Comparison of ENCODE assay signal across 9 cellular contexts in the genomic region with DNA sequence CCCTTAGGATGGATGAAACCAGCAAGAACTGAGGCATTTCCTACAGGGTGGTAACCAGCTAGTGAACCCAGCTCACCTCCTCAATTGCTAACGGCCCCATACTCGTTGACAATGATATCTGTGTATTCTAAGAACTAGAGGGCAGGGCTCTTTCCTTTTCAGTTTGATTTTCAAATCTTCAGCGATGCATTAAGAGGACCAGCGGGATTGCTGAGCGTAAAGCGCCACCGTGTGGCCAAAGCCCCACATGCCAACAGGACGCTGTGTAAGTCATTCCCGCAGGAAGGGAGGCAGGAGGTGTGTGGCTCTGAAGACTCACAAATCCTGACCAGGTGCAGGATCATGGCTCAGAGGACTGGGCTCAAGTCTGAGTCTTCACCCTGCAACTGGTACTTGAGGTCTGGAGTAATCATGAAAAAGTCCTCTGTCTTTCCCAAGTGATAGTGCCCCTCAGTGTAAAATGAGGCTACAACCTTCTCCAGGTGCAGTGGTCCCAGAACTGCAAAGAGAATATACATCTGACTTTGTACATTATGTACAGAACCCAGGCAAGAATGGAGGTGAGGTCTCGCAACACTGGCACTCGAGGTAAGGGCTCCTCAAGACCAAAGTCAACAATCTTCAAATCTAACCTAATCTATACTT. TPM values are rescaled to one million over a fixed set of nuclear protein-coding genes. Genes with fewer than 3 reads are reported as not detected.
DNase-seq lines count a peak whose midpoint lies in the region; ATAC-seq and TF ChIP-seq lines count a peak whose summit lies in the region.
"Had no signal": no experiment of that assay in that cellular context is flagged by ENCODE, and none has a peak within 500 bp of the region (broad histone marks: within the 10 kb centered on the region; RNA-seq: fewer than 3 reads in every experiment).

No MANE protein-coding gene starts in this region.

- no peaks in the 10 kb centered on the region for H3K9me3 Mint-ChIP-seq in endothelial cell (ENCODE audit: unreplicated experiment)
- H3K9me3 Mint-ChIP-seq: dendritic cell treated with granulocyte-macrophage colony-stimulating factor and Interleukin-4, amounts not matched to agents 40 ng/mL and 50 ng/mL, for 4 days had no signal

- no peak overlapping the region for H3K4me3 Mint-ChIP-seq in endothelial cell (ENCODE audit: unreplicated experiment)
- H3K4me3 Mint-ChIP-seq: dendritic cell treated with granulocyte-macrophage colony-stimulating factor and Interleukin-4, amounts not matched to agents 40 ng/mL and 50 ng/mL, for 4 days had no signal

- no peaks in the 10 kb centered on the region for H3K27me3 Mint-ChIP-seq in endothelial cell (ENCODE audit: unreplicated experiment)

- H3K9me3 ChIP-seq in mucosa of descending colon = no peaks in the 10 kb centered on the region

- peak; percentile 69 for DNase-seq in CMK (ENCODE audit: low read depth)
- DNase-seq in HS-5 (ENCODE audit: low read depth) = peak; percentile 20
- peak; percentile 38 for DNase-seq in NOMO-1 treated with dmso at 0.1 percent for 144 hours (lab: John Stamatoyannopoulos, UW; ENCODE audit: unreplicated experiment)
- DNase-seq in activated CD8-positive, alpha-beta memory T cell treated with anti-CD3 and anti-CD28 coated beads for 48 hours (ENCODE audit: low read depth in 2 of 3, low spot score in 2 of 3) = peak; percentile 45 to 68 (median 55)
- DNase-seq in endothelial cell (ENCODE audit: low spot score) = peak; percentile 87
- peak; percentile 81 to 89 (median 85) for DNase-seq in mucosa of descending colon
- DNase-seq in stimulated activated CD8-positive, alpha-beta memory T cell treated with anti-CD3 and anti-CD28 coated beads, Interleukin-4, amount 100 ng/mL, for 48 hours = peak; percentile 88

- no peaks in the 10 kb centered on the region for H3K4me1 ChIP-seq in mucosa of descending colon (ENCODE audit: low read depth)

- H3K27ac Mint-ChIP-seq in endothelial cell (ENCODE audit: unreplicated experiment) = no peak overlapping the region
- H3K27ac Mint-ChIP-seq: dendritic cell treated with granulocyte-macrophage colony-stimulating factor and Interleukin-4, amounts not matched to agents 40 ng/mL and 50 ng/mL, for 4 days had no signal

- TF ChIP-seq CTCF in endothelial cell (IDR thresholded peaks at IDR 0.05; ENCODE audit: unreplicated experiment) (peak; percentile 94), mucosa of descending colon (IDR thresholded peaks at IDR 0.05) (peak; percentile 92)

- no peak overlapping the region for H3K4me3 ChIP-seq in mucosa of descending colon

- ATAC-seq in GM19463 (IDR thresholded peaks at IDR 0.05; ENCODE audit: unreplicated experiment) (peak; percentile 81), mucosa of descending colon (peak; percentile 93)

- no peaks in the 10 kb centered on the region for H3K4me1 Mint-ChIP-seq in endothelial cell (ENCODE audit: unreplicated experiment)

- no peaks in the 10 kb centered on the region for H3K36me3 ChIP-seq in mucosa of descending colon (ENCODE audit: low read depth)

- no peaks in the 10 kb centered on the region for H3K36me3 Mint-ChIP-seq in endothelial cell (ENCODE audit: low read depth, unreplicated experiment)

- intact Hi-C loops in mucosa of descending colon (cut with DNase I, micrococcal nuclease) = no loop called here

RNA-seq across cellular contexts. Expression of a gene that starts 40.9 kb away (rescaled TPM):
- total RNA-seq in endothelial cell (ENCODE audit: unreplicated experiment) (0.21 TPM), mucosa of descending colon (not detected)

Comparison
In these comparisons a context has a peak if more than half of its experiments do, and no peak if none do; other contexts are left out.
1. DNase-seq: peak in every context shown above with its lines; median percentile 88 in stimulated activated CD8-positive, alpha-beta memory T cell treated with anti-CD3 and anti-CD28 coated beads, Interleukin-4, amount 100 ng/mL, for 48 hours; 87 in endothelial cell; 85 in mucosa of descending colon; 69 in CMK; 55 in activated CD8-positive, alpha-beta memory T cell treated with anti-CD3 and anti-CD28 coated beads for 48 hours; 38 in NOMO-1 treated with dmso at 0.1 percent for 144 hours; 20 in HS-5.